2 cellular contexts compared by ENCODE assay signal in the genomic region with DNA sequence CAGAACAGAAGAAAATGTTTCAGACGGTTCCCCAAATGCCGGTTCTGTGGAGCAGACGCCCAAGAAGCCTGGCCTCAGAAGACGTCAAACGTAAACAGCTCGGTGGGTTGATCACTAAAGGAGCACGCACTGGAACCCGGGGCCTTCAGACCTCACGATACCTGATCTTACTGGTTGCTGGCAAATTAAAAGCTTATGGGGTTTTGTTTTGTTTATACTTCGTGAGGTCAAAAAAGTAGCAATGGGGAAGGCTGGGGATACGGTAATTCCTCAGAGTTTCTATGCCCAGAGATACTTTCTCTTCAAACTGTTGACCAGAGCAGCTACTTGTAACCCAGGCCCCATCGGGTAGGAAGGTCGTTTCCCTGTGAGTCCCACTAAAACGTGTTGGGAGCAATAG.
TF ChIP-seq lines count a peak whose summit lies in the region.

No MANE protein-coding gene starts in this region.

TF ChIP-seq in SK-N-SH, 30 proteins besides CTCF, POLR2A, EP300 and RAD21 (continued from another document):
- TF ChIP-seq ZBTB33 (IDR thresholded peaks at IDR 0.05; ENCODE audit: borderline replicate concordance, low read depth) (no peak), USF2 (IDR thresholded peaks at IDR 0.05; ENCODE audit: borderline replicate concordance, low read depth, low read length) (no peak), TAF1 (IDR thresholded peaks at IDR 0.05; ENCODE audit: borderline replicate concordance, low read depth, low read length) (no peak), GATA2 (CRISPR knock-in tag; IDR thresholded peaks at IDR 0.05) (no peak), RFX5 (IDR thresholded peaks at IDR 0.05; ENCODE audit: low read length) (no peak), SMC3 (IDR thresholded peaks at IDR 0.05; ENCODE audit: low read depth, low read length) (no peak), FOXJ3 (CRISPR knock-in tag; IDR thresholded peaks at IDR 0.05) (no peak), GABPA (IDR thresholded peaks at IDR 0.05; ENCODE audit: low read depth) (no peak), SIN3A (IDR thresholded peaks at IDR 0.05; ENCODE audit: borderline replicate concordance, low read depth, low read length) (no peak), ELF1 (IDR thresholded peaks at IDR 0.05) (no peak), YY1 (IDR thresholded peaks at IDR 0.05; ENCODE audit: low read depth) (no peak)
- TF ChIP-seq, protein P1, sequence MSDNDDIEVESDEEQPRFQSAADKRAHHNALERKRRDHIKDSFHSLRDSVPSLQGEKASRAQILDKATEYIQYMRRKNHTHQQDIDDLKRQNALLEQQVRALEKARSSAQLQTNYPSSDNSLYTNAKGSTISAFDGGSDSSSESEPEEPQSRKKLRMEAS (IDR thresholded peaks at IDR 0.05; ENCODE audit: low read depth), result no peak
- TF ChIP-seq, protein P2, sequence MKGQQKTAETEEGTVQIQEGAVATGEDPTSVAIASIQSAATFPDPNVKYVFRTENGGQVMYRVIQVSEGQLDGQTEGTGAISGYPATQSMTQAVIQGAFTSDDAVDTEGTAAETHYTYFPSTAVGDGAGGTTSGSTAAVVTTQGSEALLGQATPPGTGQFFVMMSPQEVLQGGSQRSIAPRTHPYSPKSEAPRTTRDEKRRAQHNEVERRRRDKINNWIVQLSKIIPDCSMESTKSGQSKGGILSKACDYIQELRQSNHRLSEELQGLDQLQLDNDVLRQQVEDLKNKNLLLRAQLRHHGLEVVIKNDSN (IDR thresholded peaks at IDR 0.05; ENCODE audit: borderline replicate concordance, low read depth), result no peak

TF ChIP-seq in SK-N-SH treated with all-trans-retinoic acid at 6 μM for 48 hours, 23 proteins besides CTCF, POLR2A, EP300 and RAD21 (continued from another document):
- TF ChIP-seq POU6F1 (CRISPR knock-in tag; IDR thresholded peaks at IDR 0.05; ENCODE audit: borderline replicate concordance, low read depth) (no peak), CSDC2 (CRISPR knock-in tag; IDR thresholded peaks at IDR 0.05) (no peak), ARNTL (CRISPR knock-in tag; IDR thresholded peaks at IDR 0.05; ENCODE audit: borderline replicate concordance, low read depth) (no peak), ZNF8 (CRISPR knock-in tag; IDR thresholded peaks at IDR 0.05) (no peak), ZNF565 (CRISPR knock-in tag; conservative IDR thresholded peaks at IDR 0.05; ENCODE audit: low read depth) (no peak), ZNF70 (CRISPR knock-in tag; IDR thresholded peaks at IDR 0.05) (no peak), ZC3H10 (CRISPR knock-in tag; IDR thresholded peaks at IDR 0.05) (no peak)
- TF ChIP-seq, protein P3, sequence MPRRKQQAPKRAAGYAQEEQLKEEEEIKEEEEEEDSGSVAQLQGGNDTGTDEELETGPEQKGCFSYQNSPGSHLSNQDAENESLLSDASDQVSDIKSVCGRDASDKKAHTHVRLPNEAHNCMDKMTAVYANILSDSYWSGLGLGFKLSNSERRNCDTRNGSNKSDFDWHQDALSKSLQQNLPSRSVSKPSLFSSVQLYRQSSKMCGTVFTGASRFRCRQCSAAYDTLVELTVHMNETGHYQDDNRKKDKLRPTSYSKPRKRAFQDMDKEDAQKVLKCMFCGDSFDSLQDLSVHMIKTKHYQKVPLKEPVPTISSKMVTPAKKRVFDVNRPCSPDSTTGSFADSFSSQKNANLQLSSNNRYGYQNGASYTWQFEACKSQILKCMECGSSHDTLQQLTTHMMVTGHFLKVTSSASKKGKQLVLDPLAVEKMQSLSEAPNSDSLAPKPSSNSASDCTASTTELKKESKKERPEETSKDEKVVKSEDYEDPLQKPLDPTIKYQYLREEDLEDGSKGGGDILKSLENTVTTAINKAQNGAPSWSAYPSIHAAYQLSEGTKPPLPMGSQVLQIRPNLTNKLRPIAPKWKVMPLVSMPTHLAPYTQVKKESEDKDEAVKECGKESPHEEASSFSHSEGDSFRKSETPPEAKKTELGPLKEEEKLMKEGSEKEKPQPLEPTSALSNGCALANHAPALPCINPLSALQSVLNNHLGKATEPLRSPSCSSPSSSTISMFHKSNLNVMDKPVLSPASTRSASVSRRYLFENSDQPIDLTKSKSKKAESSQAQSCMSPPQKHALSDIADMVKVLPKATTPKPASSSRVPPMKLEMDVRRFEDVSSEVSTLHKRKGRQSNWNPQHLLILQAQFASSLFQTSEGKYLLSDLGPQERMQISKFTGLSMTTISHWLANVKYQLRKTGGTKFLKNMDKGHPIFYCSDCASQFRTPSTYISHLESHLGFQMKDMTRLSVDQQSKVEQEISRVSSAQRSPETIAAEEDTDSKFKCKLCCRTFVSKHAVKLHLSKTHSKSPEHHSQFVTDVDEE (CRISPR knock-in tag; IDR thresholded peaks at IDR 0.05), result no peak
